ENCODE assay signal across 10 cellular contexts in genomic region chr3:48039487-48040190, GRCh38. TPM values are rescaled to one million over a fixed set of nuclear protein-coding genes. Genes with fewer than 3 reads are reported as not detected.
DNase-seq lines count a peak whose midpoint lies in the region; ATAC-seq, FAIRE-seq and TF ChIP-seq lines count a peak whose summit lies in the region.
"Had no signal": no experiment of that assay in that cellular context is flagged by ENCODE, and none has a peak within 500 bp of the region (broad histone marks: within the 10 kb centered on the region; RNA-seq: fewer than 3 reads in every experiment).

No MANE protein-coding gene starts in this region.

- no peaks in the 10 kb centered on the region for H3K27me3 ChIP-seq in right lobe of liver
- H3K27me3 ChIP-seq: foreskin keratinocyte had no signal

- ATAC-seq in activated CD8-positive, alpha-beta T cell treated with anti-CD3 and anti-CD28 coated beads, Interleukin-2, amount 10 ng/mL, durations not matched to agents 7 days and 5 days, result peak; percentile 42
- no peak for ATAC-seq in activated CD8-positive, alpha-beta T cell treated with anti-CD3 and anti-CD28 coated beads for 36 hours
- ATAC-seq in right lobe of liver, result peak; percentile 65 to 91 (median 79)
- no peak for ATAC-seq in GM18861 (IDR thresholded peaks at IDR 0.05; ENCODE audit: unreplicated experiment)
- no peak for ATAC-seq in HG02981 (IDR thresholded peaks at IDR 0.05; ENCODE audit: unreplicated experiment)
- ATAC-seq: foreskin keratinocyte had no signal

- CTCF ChIA-PET in activated CD8-positive, alpha-beta T cell treated with anti-CD3 and anti-CD28 coated beads, Interleukin-2, amount 10 ng/mL, durations not matched to agents 7 days and 5 days (lab: Charles Lee), result no interaction called here
- CTCF ChIA-PET in activated CD8-positive, alpha-beta T cell treated with anti-CD3 and anti-CD28 coated beads for 36 hours (lab: Charles Lee), result no interaction called here
- CTCF ChIA-PET in GM10248 (lab: Yijun Ruan, JAX), result no interaction called here

- POLR2A ChIA-PET in activated CD8-positive, alpha-beta T cell treated with anti-CD3 and anti-CD28 coated beads, Interleukin-2, amount 10 ng/mL, durations not matched to agents 7 days and 5 days (lab: Charles Lee), result no interaction called here
- POLR2A ChIA-PET in activated CD8-positive, alpha-beta T cell treated with anti-CD3 and anti-CD28 coated beads for 36 hours (lab: Charles Lee), result interaction anchor here (0.6 kb wide), 1 partner anchor 37 kb away, joined by 4 read pairs; no protein-coding TSS in a partner anchor
- POLR2A ChIA-PET in GM10248 (lab: Yijun Ruan, JAX), result no interaction called here

- no peaks in the 10 kb centered on the region for H3K36me3 ChIP-seq in right lobe of liver

- no peak for FAIRE-seq in urothelium cell line (lab: Jason Lieb, UNC)

- no peak overlapping the region for H3K27ac Mint-ChIP-seq in activated CD8-positive, alpha-beta T cell treated with anti-CD3 and anti-CD28 coated beads, Interleukin-2, amount 10 ng/mL, durations not matched to agents 7 days and 5 days
- H3K27ac Mint-ChIP-seq in activated CD8-positive, alpha-beta T cell treated with anti-CD3 and anti-CD28 coated beads for 36 hours, result no peak overlapping the region

- H3K9me3 ChIP-seq in right lobe of liver, result no peaks in the 10 kb centered on the region

- H3K27ac ChIP-seq in right lobe of liver, result peak overlapping the region; percentile 19 to 78 (median 20)
- H3K27ac ChIP-seq: foreskin keratinocyte had no signal

- no peaks in the 10 kb centered on the region for H3K9me3 Mint-ChIP-seq in activated CD8-positive, alpha-beta T cell treated with anti-CD3 and anti-CD28 coated beads, Interleukin-2, amount 10 ng/mL, durations not matched to agents 7 days and 5 days (ENCODE audit: insufficient read depth)
- H3K9me3 Mint-ChIP-seq in activated CD8-positive, alpha-beta T cell treated with anti-CD3 and anti-CD28 coated beads for 36 hours, result no peaks in the 10 kb centered on the region

- H3K4me3 Mint-ChIP-seq in activated CD8-positive, alpha-beta T cell treated with anti-CD3 and anti-CD28 coated beads, Interleukin-2, amount 10 ng/mL, durations not matched to agents 7 days and 5 days, result no peak overlapping the region
- no peak overlapping the region for H3K4me3 Mint-ChIP-seq in activated CD8-positive, alpha-beta T cell treated with anti-CD3 and anti-CD28 coated beads for 36 hours

- no peaks in the 10 kb centered on the region for H3K27me3 Mint-ChIP-seq in activated CD8-positive, alpha-beta T cell treated with anti-CD3 and anti-CD28 coated beads, Interleukin-2, amount 10 ng/mL, durations not matched to agents 7 days and 5 days (ENCODE audit: low read depth)
- H3K27me3 Mint-ChIP-seq in activated CD8-positive, alpha-beta T cell treated with anti-CD3 and anti-CD28 coated beads for 36 hours, result no peaks in the 10 kb centered on the region

- H3K4me3 ChIP-seq in cardiac fibroblast (replicated peaks in 1 of 2; ENCODE audit: low read depth in 2 of 2, low read length in 2 of 2), result no peak overlapping the region
- no peak overlapping the region for H3K4me3 ChIP-seq in right lobe of liver

- no peak for TF ChIP-seq CTCF in activated CD8-positive, alpha-beta T cell treated with anti-CD3 and anti-CD28 coated beads for 36 hours (IDR thresholded peaks at IDR 0.05)
- TF ChIP-seq CTCF in cardiac fibroblast (IDR thresholded peaks at IDR 0.05; ENCODE audit: low read depth, low read length) (no peak), right lobe of liver (IDR thresholded peaks at IDR 0.05) (no peak), GM10248 (IDR thresholded peaks at IDR 0.05; ENCODE audit: control extremely low read depth, extremely low read depth, low read depth, missing control alignments) (no peak)

- peaks cover 7% of the 10 kb centered on the region for H3K36me3 Mint-ChIP-seq in activated CD8-positive, alpha-beta T cell treated with anti-CD3 and anti-CD28 coated beads, Interleukin-2, amount 10 ng/mL, durations not matched to agents 7 days and 5 days (ENCODE audit: low read depth)
- no peaks in the 10 kb centered on the region for H3K36me3 Mint-ChIP-seq in activated CD8-positive, alpha-beta T cell treated with anti-CD3 and anti-CD28 coated beads for 36 hours (ENCODE audit: low read depth)

- WGBS in right lobe of liver (ENCODE audit: insufficient coverage, low coverage, low lambda C conversion rate, missing lambda C conversion rate), result 7% methylated on average over 1 of the region's 1 CpG

- no peak for DNase-seq in activated CD8-positive, alpha-beta T cell treated with anti-CD3 and anti-CD28 coated beads, Interleukin-2, amount 10 ng/mL, durations not matched to agents 7 days and 5 days
- DNase-seq in activated CD8-positive, alpha-beta T cell treated with anti-CD3 and anti-CD28 coated beads for 36 hours, result no peak
- peak; percentile 63 to 89 for DNase-seq in cardiac fibroblast (ENCODE audit: low read depth in 2 of 2)
- DNase-seq in right lobe of liver, result no peak
- DNase-seq in urothelium cell line (ENCODE audit: low spot score), result peak; percentile 54
- DNase-seq in GM10248 (ENCODE audit: extremely low spot score), result no peak
- DNase-seq: NCI-H1436 had no signal

- peaks cover 33% of the 10 kb centered on the region for H3K4me1 Mint-ChIP-seq in activated CD8-positive, alpha-beta T cell treated with anti-CD3 and anti-CD28 coated beads, Interleukin-2, amount 10 ng/mL, durations not matched to agents 7 days and 5 days (ENCODE audit: low read depth)
- H3K4me1 Mint-ChIP-seq in activated CD8-positive, alpha-beta T cell treated with anti-CD3 and anti-CD28 coated beads for 36 hours (ENCODE audit: low read depth), result peaks cover 19% of the 10 kb centered on the region

- intact Hi-C loops in activated CD8-positive, alpha-beta T cell treated with anti-CD3 and anti-CD28 coated beads for 36 hours (cut with micrococcal nuclease), result no loop called here
- intact Hi-C loops in right lobe of liver (cut with DNase I), result no loop called here

- H3K4me1 ChIP-seq in right lobe of liver, result peaks cover 0 to 26% (median 8%) of the 10 kb centered on the region in 4 donors

- TF ChIP-seq POLR2A in right lobe of liver (IDR thresholded peaks at IDR 0.05), result no peak

RNA-seq across cellular contexts. Expression of gene MAP4, which starts 23.4 kb away (rescaled TPM):
- total RNA-seq in activated CD8-positive, alpha-beta T cell treated with anti-CD3 and anti-CD28 coated beads, Interleukin-2, amount 10 ng/mL, durations not matched to agents 7 days and 5 days, result 100 to 1,000 TPM; 119 to 120 TPM
- total RNA-seq in activated CD8-positive, alpha-beta T cell treated with anti-CD3 and anti-CD28 coated beads for 36 hours, result 100 to 1,000 TPM; 101 to 103 TPM
- 10 to 100 TPM; 59.1 to 94.9 (median 66.2) TPM for total RNA-seq in right lobe of liver

Comparison
In these comparisons a context has a peak if more than half of its experiments do, and no peak if none do; other contexts are left out.
1. ATAC-seq: peak in activated CD8-positive, alpha-beta T cell treated with anti-CD3 and anti-CD28 coated beads, Interleukin-2, amount 10 ng/mL, durations not matched to agents 7 days and 5 days (single experiment) and right lobe of liver (4 of 4); none in activated CD8-positive, alpha-beta T cell treated with anti-CD3 and anti-CD28 coated beads for 36 hours (single experiment), GM18861 (single experiment) and HG02981 (single experiment).
2. DNase-seq: peak in cardiac fibroblast (2 of 2) and urothelium cell line (single experiment); none in activated CD8-positive, alpha-beta T cell treated with anti-CD3 and anti-CD28 coated beads, Interleukin-2, amount 10 ng/mL, durations not matched to agents 7 days and 5 days (single experiment), activated CD8-positive, alpha-beta T cell treated with anti-CD3 and anti-CD28 coated beads for 36 hours (single experiment), right lobe of liver (0 of 3) and GM10248 (single experiment).